8 cellular contexts compared by ENCODE assay signal in genomic region chr15:45186771-45187577, GRCh38. TPM values are rescaled to one million over a fixed set of nuclear protein-coding genes. Genes with fewer than 3 reads are reported as not detected.
A peak's percentile ranks its signal among the peaks of the same experiment; 100 is the strongest.
DNase-seq lines count a peak whose midpoint lies in the region; ATAC-seq and TF ChIP-seq lines count a peak whose summit lies in the region.

No MANE protein-coding gene starts in this region.

- peak overlapping the region; percentile 86 for H3K4me3 ChIP-seq in GM23338
- peak overlapping the region; percentile 68 for H3K4me3 ChIP-seq in hepatocyte
- H3K4me3 ChIP-seq in skin epidermis = peak overlapping the region; percentile 48 to 68 (median 55)

- no peaks in the 10 kb centered on the region for H3K9me3 ChIP-seq in hepatocyte (ENCODE audit: low read depth)

- 6% methylated on average over 19 of the region's 42 CpGs for WGBS in hepatocyte (ENCODE audit: low lambda C conversion rate, missing lambda C conversion rate)

- POLR2A ChIA-PET in activated CD4-positive, alpha-beta memory T cell treated with anti-CD3 and anti-CD28 coated beads for 36 hours (lab: Charles Lee) = interaction anchor here (1.0 to 2.1 kb wide), 7 partner anchors 10 to 41 kb away, joined by 3 to 9 read pairs (median 5); no protein-coding TSS in a partner anchor
- POLR2A ChIA-PET in HEK293T (lab: Yijun Ruan, JAX) = interaction anchor here (1.0 to 4.2 kb wide), 4 partner anchors 11 to 215 kb away, joined by 3 to 17 read pairs (median 8); a partner anchor contains a TSS

- DNase-seq in GM23338 (ENCODE audit: low spot score) = peak; percentile 74
- no peak for DNase-seq in activated CD4-positive, alpha-beta memory T cell treated with anti-CD3 and anti-CD28 coated beads for 36 hours
- DNase-seq in hepatocyte (ENCODE audit: low spot score) = no peak
- no peak for DNase-seq in HEK293T (ENCODE audit: extremely low spot score)
- no peak for DNase-seq in HK-2 (ENCODE audit: unreplicated experiment)

- H3K36me3 Mint-ChIP-seq in GM23338 (ENCODE audit: low read depth) = no peaks in the 10 kb centered on the region; the same call in 2 of the 3 replicates
- H3K36me3 Mint-ChIP-seq in activated CD4-positive, alpha-beta memory T cell treated with anti-CD3 and anti-CD28 coated beads for 36 hours = no peaks in the 10 kb centered on the region

- H3K9me3 Mint-ChIP-seq in GM23338 = peaks cover 3% of the 10 kb centered on the region; the same call in 2 of the 3 replicates
- no peaks in the 10 kb centered on the region for H3K9me3 Mint-ChIP-seq in activated CD4-positive, alpha-beta memory T cell treated with anti-CD3 and anti-CD28 coated beads for 36 hours

- intact Hi-C loops in activated CD4-positive, alpha-beta memory T cell treated with anti-CD3 and anti-CD28 coated beads for 36 hours (cut with micrococcal nuclease) = no loop called here

- peak overlapping the region; percentile 66; the same call in 1 of the 2 replicates for H2AFZ ChIP-seq in GM23338
- peak overlapping the region; percentile 60 for H2AFZ ChIP-seq in hepatocyte

- H3K79me2 ChIP-seq in GM23338 (replicated peaks; ENCODE audit: insufficient read depth) (peaks cover 25% of the 10 kb centered on the region), hepatocyte (peaks cover 45% of the 10 kb centered on the region)

- peaks cover 41% of the 10 kb centered on the region for H3K4me1 ChIP-seq in GM23338 (ENCODE audit: insufficient read depth)
- H3K4me1 ChIP-seq in hepatocyte (ENCODE audit: insufficient read depth) = peaks cover 20% of the 10 kb centered on the region

- peaks cover 48% of the 10 kb centered on the region for H3K27me3 ChIP-seq in GM23338 (ENCODE audit: insufficient read depth)
- no peaks in the 10 kb centered on the region for H3K27me3 ChIP-seq in hepatocyte

- H3K36me3 ChIP-seq in GM23338 (ENCODE audit: insufficient read depth) = no peaks in the 10 kb centered on the region
- H3K36me3 ChIP-seq in hepatocyte (replicated peaks; ENCODE audit: insufficient read depth, low read depth) = no peaks in the 10 kb centered on the region

- TF ChIP-seq CTCF in GM23338 (conservative IDR thresholded peaks at IDR 0.05; ENCODE audit: low read depth in 2 of 2) (no peak), hepatocyte (IDR thresholded peaks at IDR 0.05; ENCODE audit: poor library complexity) (no peak)

- no peaks in the 10 kb centered on the region for H3F3A ChIP-seq in GM23338 (replicated peaks; ENCODE audit: low read depth)

- peak overlapping the region; percentile 59; the same call in 1 of the 2 replicates for H3K27ac Mint-ChIP-seq in GM23338
- H3K27ac Mint-ChIP-seq in activated CD4-positive, alpha-beta memory T cell treated with anti-CD3 and anti-CD28 coated beads for 36 hours = peak overlapping the region; percentile 67

- peak; percentile 42 for ATAC-seq in GM23338
- ATAC-seq in GM18873 (IDR thresholded peaks at IDR 0.05; ENCODE audit: low FRiP score, unreplicated experiment) = no peak
- ATAC-seq in GM21447 (IDR thresholded peaks at IDR 0.05; ENCODE audit: unreplicated experiment) = no peak

- CTCF ChIA-PET in activated CD4-positive, alpha-beta memory T cell treated with anti-CD3 and anti-CD28 coated beads for 36 hours (lab: Charles Lee) = interaction anchor here (1.0 to 2.5 kb wide), 6 partner anchors 9 to 213 kb away, joined by 3 to 13 read pairs (median 6); no protein-coding TSS in a partner anchor
- CTCF ChIA-PET in HEK293T (lab: Yijun Ruan, JAX) = no interaction called here

- peaks cover 37% of the 10 kb centered on the region for H3K27me3 Mint-ChIP-seq in GM23338 (ENCODE audit: insufficient read depth, low read depth, poor library complexity)
- H3K27me3 Mint-ChIP-seq in activated CD4-positive, alpha-beta memory T cell treated with anti-CD3 and anti-CD28 coated beads for 36 hours = no peaks in the 10 kb centered on the region

- peaks cover 8% of the 10 kb centered on the region; the same call in 1 of the 2 replicates for H4K20me1 ChIP-seq in GM23338 (replicated peaks; ENCODE audit: insufficient read depth)
- no peaks in the 10 kb centered on the region for H4K20me1 ChIP-seq in hepatocyte (ENCODE audit: insufficient read depth, poor library complexity, severe bottlenecking)

- H3K4me3 Mint-ChIP-seq in GM23338 = peak overlapping the region; percentile 95
- peak overlapping the region; percentile 76 for H3K4me3 Mint-ChIP-seq in activated CD4-positive, alpha-beta memory T cell treated with anti-CD3 and anti-CD28 coated beads for 36 hours

- H3K4me2 ChIP-seq in GM23338 (peak overlapping the region; percentile 95), hepatocyte (peak overlapping the region; percentile 94)

- H3K9me2 ChIP-seq in GM23338 (ENCODE audit: insufficient read depth) = 0 out of 2 replicates have a peak, but pooled peaks cover 3% of the 10 kb centered on the region
- H3K9me2 ChIP-seq in hepatocyte (replicated peaks; ENCODE audit: insufficient read depth) = no peaks in the 10 kb centered on the region

- H3K4me1 Mint-ChIP-seq in GM23338 = peaks cover 52% of the 10 kb centered on the region
- peaks cover 28% of the 10 kb centered on the region for H3K4me1 Mint-ChIP-seq in activated CD4-positive, alpha-beta memory T cell treated with anti-CD3 and anti-CD28 coated beads for 36 hours (ENCODE audit: low read depth)

- H3K27ac ChIP-seq in GM23338 (ENCODE audit: low read depth) (no peak overlapping the region), hepatocyte (peak overlapping the region; percentile 53), skin epidermis (peak overlapping the region in 18 of 21 experiments; percentile 10 to 95 (median 70))

TF ChIP-seq in GM23338, 12 proteins besides CTCF, POLR2A, EP300 and RAD21:
- TF ChIP-seq STAT1 (IDR thresholded peaks at IDR 0.05; ENCODE audit: unreplicated experiment) (no peak), JUNB (IDR thresholded peaks at IDR 0.05; ENCODE audit: unreplicated experiment) (no peak)

TF ChIP-seq in HEK293T, 16 proteins besides CTCF, POLR2A, EP300 and RAD21:
- TF ChIP-seq L3MBTL2 (conservative IDR thresholded peaks at IDR 0.05) = no peak
- TF ChIP-seq FOXA1 (IDR thresholded peaks at IDR 0.05) = no peak
- TF ChIP-seq ARNT (IDR thresholded peaks at IDR 0.05) = no peak
- TF ChIP-seq FOXM1 (IDR thresholded peaks at IDR 0.05; ENCODE audit: borderline replicate concordance) = no peak
- TF ChIP-seq CTBP1 (IDR thresholded peaks at IDR 0.05; ENCODE audit: borderline replicate concordance) = no peak
- TF ChIP-seq ELF4 (IDR thresholded peaks at IDR 0.05) = no peak
- no peak for TF ChIP-seq TARDBP (IDR thresholded peaks at IDR 0.05)
- no peak for TF ChIP-seq SP1 (IDR thresholded peaks at IDR 0.05)
- TF ChIP-seq BHLHE40 (IDR thresholded peaks at IDR 0.05; ENCODE audit: borderline replicate concordance) = no peak
- TF ChIP-seq FOXK2 (IDR thresholded peaks at IDR 0.05) = no peak
- no peak for TF ChIP-seq HDGF (IDR thresholded peaks at IDR 0.05; ENCODE audit: borderline replicate concordance)
- TF ChIP-seq PKNOX1 (IDR thresholded peaks at IDR 0.05) = no peak

RNA-seq across cellular contexts. Expression of gene SHF, which starts 0.8 kb away (rescaled TPM):
- 15.1 and 15.6 TPM in 2 replicates for total RNA-seq in GM23338 (2014; rRNA removed; shearing (Covaris generic))
- 5.8 and 6.6 TPM in 2 replicates for polyA plus RNA-seq in GM23338 (2016; fragmentation: Nextera tagmentation; extraction: Ambion mirVana)
- total RNA-seq in activated CD4-positive, alpha-beta memory T cell treated with anti-CD3 and anti-CD28 coated beads for 36 hours = 10 to 100 TPM; 11.8 to 12.5 TPM
- total RNA-seq in hepatocyte = 12.0 and 13.3 TPM in 2 replicates
- 13.9 and 15.0 TPM in 2 replicates for polyA plus RNA-seq in hepatocyte

RNA-seq across cellular contexts. Expression of gene DUOX1, which starts 57.2 kb away (rescaled TPM):
- total RNA-seq in GM23338 (2014; rRNA removed; shearing (Covaris generic)) = 0.69 and 2.1 TPM in 2 replicates
- 0.66 and 0.73 TPM in 2 replicates for polyA plus RNA-seq in GM23338 (2016; fragmentation: Nextera tagmentation; extraction: Ambion mirVana)
- total RNA-seq in activated CD4-positive, alpha-beta memory T cell treated with anti-CD3 and anti-CD28 coated beads for 36 hours = under 1 TPM; 0.51 to 0.74 TPM
- 3.3 and 3.8 TPM in 2 replicates for total RNA-seq in hepatocyte
- polyA plus RNA-seq in hepatocyte = 4.3 and 7.7 TPM in 2 replicates

RNA-seq across cellular contexts. Expression of gene DUOXA1, which starts 57.3 kb away (rescaled TPM):
- not detected in 2 replicates for total RNA-seq in GM23338 (2014; rRNA removed; shearing (Covaris generic))
- polyA plus RNA-seq in GM23338 (2016; fragmentation: Nextera tagmentation; extraction: Ambion mirVana) (not detected in 2 replicates), hepatocyte (6.3 and 15.2 TPM in 2 replicates)
- under 1 TPM; 0.19 to 0.36 TPM for total RNA-seq in activated CD4-positive, alpha-beta memory T cell treated with anti-CD3 and anti-CD28 coated beads for 36 hours
- 7.5 and 10.9 TPM in 2 replicates for total RNA-seq in hepatocyte
